ENCODE assay signal across 14 cellular contexts in genomic region chr5:158754018-158754514, GRCh38.
DNase-seq lines count a peak whose midpoint lies in the region; ATAC-seq, FAIRE-seq and TF ChIP-seq lines count a peak whose summit lies in the region.
"Had no signal": no experiment of that assay in that cellular context is flagged by ENCODE, and none has a peak within 500 bp of the region (broad histone marks: within the 10 kb centered on the region; RNA-seq: fewer than 3 reads in every experiment).

No MANE protein-coding gene starts in this region.

- H3K27me3 Mint-ChIP-seq in IgD-negative memory B cell (no peaks in the 10 kb centered on the region), chondrocyte (ENCODE audit: low read depth) (no peaks in the 10 kb centered on the region), naive B cell (no peaks in the 10 kb centered on the region)
- H3K27me3 Mint-ChIP-seq in naive thymus-derived CD4-positive, alpha-beta T cell: peaks cover 0 to 33% (median 17%) of the 10 kb centered on the region in 5 donors

- FAIRE-seq in urothelium cell line (lab: Jason Lieb, UNC): no peak

- H3K4me3 Mint-ChIP-seq in IgD-negative memory B cell: peak overlapping the region in 3 of 4 donors; percentile 88 to 92 (median 89)
- H3K4me3 Mint-ChIP-seq in chondrocyte (ENCODE audit: unreplicated experiment): no peak overlapping the region
- H3K4me3 Mint-ChIP-seq in naive B cell: peak overlapping the region in 5 of 8 donors; percentile 1 to 90 (median 78)
- no peak overlapping the region for H3K4me3 Mint-ChIP-seq in naive thymus-derived CD4-positive, alpha-beta T cell
- H3K4me3 Mint-ChIP-seq: brain had no signal

- DNase-seq in AG09309 (ENCODE audit: low read depth) (peak; percentile 96), chondrocyte (ENCODE audit: low spot score) (no peak), naive B cell (no peak), urothelium cell line (ENCODE audit: low spot score) (no peak), colonic mucosa (no peak)
- DNase-seq in naive thymus-derived CD4-positive, alpha-beta T cell: no peak
- no peak for DNase-seq in activated naive CD4-positive, alpha-beta T cell treated with Interleukin-2 at 50 U/mL for 16 hours
- DNase-seq: activated CD4-positive, alpha-beta T cell treated with anti-CD3 and anti-CD28 coated beads for 1 hour; activated T-cell treated with anti-CD3 and anti-CD28 coated beads, Interleukin-2, amount 50 U/mL, for 1 hour; BE2C; NCI-H2029 treated with DMSO at 0.1 percent for 48 hours; nucleus accumbens had no signal

- H3K36me3 ChIP-seq in naive thymus-derived CD4-positive, alpha-beta T cell (ENCODE audit: control insufficient read depth in 2 of 3, insufficient read depth in 3 of 3, low read length in 3 of 3): no peaks in the 10 kb centered on the region
- no peaks in the 10 kb centered on the region for H3K36me3 ChIP-seq in colonic mucosa
- H3K36me3 ChIP-seq: BE2C had no signal

- CTCF ChIA-PET in naive thymus-derived CD4-positive, alpha-beta T cell (lab: Charles Lee): interaction anchor here (0.9 kb wide), 1 partner anchor 59 kb away, joined by 3 read pairs; no protein-coding TSS in a partner anchor

- H3K9me3 ChIP-seq in naive thymus-derived CD4-positive, alpha-beta T cell (ENCODE audit: control insufficient read depth in 2 of 3, low read length in 3 of 3): no peaks in the 10 kb centered on the region
- no peaks in the 10 kb centered on the region for H3K9me3 ChIP-seq in colonic mucosa
- H3K9me3 ChIP-seq: BE2C had no signal

- H3K36me3 Mint-ChIP-seq in IgD-negative memory B cell (peaks cover 9% of the 10 kb centered on the region), chondrocyte (ENCODE audit: low read depth) (peaks cover 2% of the 10 kb centered on the region), naive B cell (peaks cover 0 to 14% of the 10 kb centered on the region in 2 donors)
- H3K36me3 Mint-ChIP-seq in naive thymus-derived CD4-positive, alpha-beta T cell: peaks cover 0 to 2% (median 0%) of the 10 kb centered on the region in 5 donors
- H3K36me3 Mint-ChIP-seq: brain had no signal

- no peak overlapping the region for H3K9ac ChIP-seq in colonic mucosa (ENCODE audit: low read depth in 2 of 2, low read length in 2 of 2)

- peaks cover 0 to 4% of the 10 kb centered on the region in 2 donors for H3K27me3 ChIP-seq in naive thymus-derived CD4-positive, alpha-beta T cell (ENCODE audit: control insufficient read depth in 2 of 2, insufficient read depth in 2 of 2, low read length in 2 of 2)
- H3K27me3 ChIP-seq in colonic mucosa: no peaks in the 10 kb centered on the region
- H3K27me3 ChIP-seq: BE2C had no signal

- TF ChIP-seq CTCF in AG09309 (IDR thresholded peaks at IDR 0.05; ENCODE audit: control insufficient read depth, insufficient read depth, low read depth, low read length, missing control alignments): no peak
- no peak for TF ChIP-seq CTCF in chondrocyte (IDR thresholded peaks at IDR 0.05)
- no peak for TF ChIP-seq CTCF in colonic mucosa (IDR thresholded peaks at IDR 0.05)

- H3K27ac Mint-ChIP-seq in IgD-negative memory B cell: peak overlapping the region; percentile 89 to 96 (median 92)
- peak overlapping the region; percentile 77 for H3K27ac Mint-ChIP-seq in chondrocyte (ENCODE audit: unreplicated experiment)
- peak overlapping the region; percentile 18 to 95 (median 66) for H3K27ac Mint-ChIP-seq in naive B cell
- H3K27ac Mint-ChIP-seq in naive thymus-derived CD4-positive, alpha-beta T cell: no peak overlapping the region

- H3K4me1 ChIP-seq in naive thymus-derived CD4-positive, alpha-beta T cell (ENCODE audit: control insufficient read depth in 2 of 2, insufficient read depth in 2 of 2, low read length in 2 of 2): no peaks in the 10 kb centered on the region
- no peaks in the 10 kb centered on the region for H3K4me1 ChIP-seq in colonic mucosa

- no peak for ATAC-seq in naive B cell (ENCODE audit: low read depth in 2 of 2)
- no peak for ATAC-seq in naive thymus-derived CD4-positive, alpha-beta T cell

- H3K4me3 ChIP-seq in AG09309 (ENCODE audit: control insufficient read depth, low read depth, low read length) (no peak overlapping the region), colonic mucosa (no peak overlapping the region)
- H3K4me3 ChIP-seq in naive thymus-derived CD4-positive, alpha-beta T cell (ENCODE audit: low read length): no peak overlapping the region

- H3K4me1 Mint-ChIP-seq in IgD-negative memory B cell (peaks cover 74 to 78% (median 76%) of the 10 kb centered on the region in 3 donors), chondrocyte (ENCODE audit: low read depth) (peaks cover 58% of the 10 kb centered on the region), naive B cell (peaks cover 69 to 85% (median 77%) of the 10 kb centered on the region in 3 donors)
- H3K4me1 Mint-ChIP-seq in naive thymus-derived CD4-positive, alpha-beta T cell: peaks cover 1 to 10% (median 7%) of the 10 kb centered on the region in 7 donors

- POLR2A ChIA-PET in naive thymus-derived CD4-positive, alpha-beta T cell (lab: Charles Lee): no interaction called here

- H3K9me3 Mint-ChIP-seq in IgD-negative memory B cell (no peaks in the 10 kb centered on the region), chondrocyte (ENCODE audit: low read depth) (peaks cover 2% of the 10 kb centered on the region), naive B cell (no peaks in the 10 kb centered on the region)
- peaks cover 0 to 3% (median 0%) of the 10 kb centered on the region in 11 donors for H3K9me3 Mint-ChIP-seq in naive thymus-derived CD4-positive, alpha-beta T cell
- H3K9me3 Mint-ChIP-seq: brain had no signal

- intact Hi-C loops in naive thymus-derived CD4-positive, alpha-beta T cell (cut with micrococcal nuclease): no loop called here
- intact Hi-C loops in colonic mucosa (cut with DNase I): no loop called here

- H3K27ac ChIP-seq in naive thymus-derived CD4-positive, alpha-beta T cell (ENCODE audit: low read depth, low read length): no peak overlapping the region
- no peak overlapping the region for H3K27ac ChIP-seq in colonic mucosa

Comparison
In these comparisons a context has a peak if more than half of its experiments do, and no peak if none do; other contexts are left out.
1. H3K27ac Mint-ChIP-seq: peak in IgD-negative memory B cell (3 of 3), chondrocyte (single experiment) and naive B cell (6 of 6); none in naive thymus-derived CD4-positive, alpha-beta T cell (0 of 9).
2. H3K4me3 Mint-ChIP-seq: peak in IgD-negative memory B cell (3 of 4) and naive B cell (5 of 8); none in chondrocyte (single experiment) and naive thymus-derived CD4-positive, alpha-beta T cell (0 of 10).